ENCODE assay signal across 8 cellular contexts in the genomic region with DNA sequence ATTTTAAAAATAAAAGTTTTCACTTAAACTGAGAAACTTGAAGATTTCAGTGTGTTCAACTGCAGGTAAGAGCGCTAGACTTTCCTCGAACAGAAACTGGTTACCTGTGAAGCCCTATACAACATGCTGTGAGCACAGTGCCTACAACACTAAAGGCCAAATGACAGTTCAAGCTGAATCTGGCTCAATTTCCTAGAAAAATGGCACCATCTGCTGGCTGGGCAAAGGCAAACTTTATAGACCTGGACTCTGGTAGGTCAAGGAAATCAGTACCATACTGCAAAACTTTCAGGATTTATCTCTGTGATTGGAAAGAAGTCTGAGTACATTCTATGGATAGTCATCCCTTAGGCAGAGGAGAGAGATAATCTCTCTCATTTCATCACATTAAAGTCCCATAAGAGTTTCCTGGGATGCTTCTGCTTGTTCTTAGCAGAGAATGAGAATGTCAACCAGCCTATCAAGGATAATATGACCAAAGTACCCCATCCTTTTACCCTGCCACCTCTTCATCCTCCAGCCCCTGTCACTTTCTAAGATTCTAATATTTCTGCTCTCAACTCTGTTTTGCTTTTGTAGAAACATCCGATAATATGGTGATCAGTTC. TPM values are rescaled to one million over a fixed set of nuclear protein-coding genes. Genes with fewer than 3 reads are reported as not detected.
DNase-seq lines count a peak whose midpoint lies in the region; ATAC-seq and TF ChIP-seq lines count a peak whose summit lies in the region.

No MANE protein-coding gene starts in this region.

- H3K4me3 ChIP-seq in mucosa of descending colon = no peak overlapping the region

- no peaks in the 10 kb centered on the region for H3K36me3 ChIP-seq in mucosa of descending colon (ENCODE audit: low read depth)

- H3K9me3 ChIP-seq in mucosa of descending colon = no peaks in the 10 kb centered on the region

- H3K9me3 Mint-ChIP-seq in HFFc6 = no peaks in the 10 kb centered on the region

- ATAC-seq in mucosa of descending colon (peak; percentile 94), Right ventricle myocardium superior (ENCODE audit: poor library complexity) (no peak), HG02763 (IDR thresholded peaks at IDR 0.05; ENCODE audit: unreplicated experiment) (no peak)

- H3K27me3 Mint-ChIP-seq in HFFc6 (ENCODE audit: insufficient read depth) = peaks cover 5% of the 10 kb centered on the region; the same call in 1 of the 2 replicates

- no peaks in the 10 kb centered on the region for H3K4me1 Mint-ChIP-seq in HFFc6 (ENCODE audit: low read depth)

- H3K36me3 Mint-ChIP-seq in HFFc6 (ENCODE audit: low read depth) = no peaks in the 10 kb centered on the region

- peak; percentile 84 for TF ChIP-seq CTCF in HFFc6 (IDR thresholded peaks at IDR 0.05)
- peak; percentile 26 for TF ChIP-seq CTCF in mucosa of descending colon (IDR thresholded peaks at IDR 0.05)

- peak; percentile 39 for DNase-seq in DMS79 treated with DMSO at 0.1 percent for 48 hours (lab: John Stamatoyannopoulos, UW)
- peak; percentile 43 for DNase-seq in HFFc6
- peak; percentile 63 for DNase-seq in NCI-H82 (lab: John Stamatoyannopoulos, UW)
- peak; percentile 17 for DNase-seq in dedifferentiated amniotic fluid mesenchymal stem cell (ENCODE audit: extremely low spot score)
- DNase-seq in mucosa of descending colon = peak in 2 of 3 donors; percentile 34 to 66
- no peak for DNase-seq in activated gamma-delta T cell treated with Interleukin-2 at 50 U/mL for 16 hours
- no peak for DNase-seq in Right ventricle myocardium superior

- intact Hi-C loops in mucosa of descending colon (cut with DNase I, micrococcal nuclease) = loop anchor here in 1 of 2 donors (5.0 kb wide), 1 partner anchor 180 kb away; no protein-coding TSS in a partner anchor
- intact Hi-C loops in Right ventricle myocardium superior (cut with DNase I) = no loop called here

- H3K27ac Mint-ChIP-seq in HFFc6 = no peak overlapping the region

- H3K4me3 Mint-ChIP-seq in HFFc6 = no peak overlapping the region

- H3K4me1 ChIP-seq in mucosa of descending colon (ENCODE audit: low read depth) = no peaks in the 10 kb centered on the region

RNA-seq across cellular contexts. Expression of gene FOXB2, which starts 31.8 kb away (rescaled TPM):
- total RNA-seq in HFFc6 (2021; fragmentation: NEBNext Ultra II Directional; extraction: Animal tissue kit (Norgen Biotek cat#: 25700)) = not detected
- total RNA-seq in mucosa of descending colon = not detected
- total RNA-seq in Right ventricle myocardium superior = not detected

Comparison
In these comparisons a context has a peak if more than half of its experiments do, and no peak if none do; other contexts are left out.
1. DNase-seq: peak in DMS79 treated with DMSO at 0.1 percent for 48 hours (single experiment), HFFc6 (single experiment), NCI-H82 (single experiment), dedifferentiated amniotic fluid mesenchymal stem cell (single experiment) and mucosa of descending colon (2 of 3); none in activated gamma-delta T cell treated with Interleukin-2 at 50 U/mL for 16 hours (single experiment) and Right ventricle myocardium superior (single experiment).